In genomic region chr15:42581272-42581730, GRCh38 we compare ENCODE assay signal across 8 cellular contexts.
DNase-seq lines count a peak whose midpoint lies in the region; ATAC-seq and TF ChIP-seq lines count a peak whose summit lies in the region.

No MANE protein-coding gene starts in this region.

- H3K9me3 ChIP-seq in neutrophil: no peaks in the 10 kb centered on the region

- peak; percentile 83 for ATAC-seq in GM21381 (IDR thresholded peaks at IDR 0.05; ENCODE audit: unreplicated experiment)

- no peaks in the 10 kb centered on the region for H3K36me3 ChIP-seq in neutrophil

- H3K4me3 ChIP-seq in neutrophil (ENCODE audit: low read depth in 1 of 2, low read length in 1 of 2): peak overlapping the region; percentile 51 to 60

- TF ChIP-seq CTCF in neutrophil (IDR thresholded peaks at IDR 0.05): no peak

- H3K4me1 ChIP-seq in neutrophil (ENCODE audit: control insufficient read depth in 1 of 2, insufficient read depth in 1 of 2, low read depth in 1 of 2, low read length in 1 of 2): peaks cover 7 to 14% of the 10 kb centered on the region in 2 experiments

- no peak overlapping the region for H3K27ac ChIP-seq in neutrophil

- in situ Hi-C loops in KBM-7 (cut with MboI; ENCODE audit: low pct_unique_long_range_greater_than_20kb, low sequenced_read_pairs): no loop called here

- peaks cover 88% of the 10 kb centered on the region for H3K27me3 ChIP-seq in neutrophil

- peak; percentile 83 for DNase-seq in COR-L47 (lab: John Stamatoyannopoulos, UW)
- DNase-seq in KBM-7: peak; percentile 87
- peak; percentile 65 for DNase-seq in SHP77 treated with DMSO at 0.1 percent for 48 hours (lab: John Stamatoyannopoulos, UW)
- peak; percentile 78 for DNase-seq in activated naive CD4-positive, alpha-beta T cell treated with Interleukin-2 at 50 U/mL for 16 hours
- peak; percentile 75 for DNase-seq in germinal center (ENCODE audit: low spot score)
- DNase-seq in stromal cell of bone marrow (ENCODE audit: low read depth): peak; percentile 48
